ENCODE assay signal across 11 cellular contexts in genomic region chr22:44523981-44524759, GRCh38.
DNase-seq lines count a peak whose midpoint lies in the region; ATAC-seq and TF ChIP-seq lines count a peak whose summit lies in the region.
"Had no signal": no experiment of that assay in that cellular context is flagged by ENCODE, and none has a peak within 500 bp of the region (broad histone marks: within the 10 kb centered on the region; RNA-seq: fewer than 3 reads in every experiment).

No MANE protein-coding gene starts in this region.

- H3K27ac Mint-ChIP-seq in nephron = peak overlapping the region; percentile 33 to 91 (median 56)
- H3K27ac Mint-ChIP-seq: naive B cell had no signal

- peak overlapping the region; percentile 27 for H3K4me3 ChIP-seq in fibroblast of pulmonary artery (replicated peaks; ENCODE audit: low read depth, low read length)

- H3K27me3 Mint-ChIP-seq in nephron (ENCODE audit: low read depth) = peaks cover 25% of the 10 kb centered on the region

- ATAC-seq in HG03460 (IDR thresholded peaks at IDR 0.05; ENCODE audit: unreplicated experiment) = no peak
- ATAC-seq: Panc1 had no signal

- TF ChIP-seq CTCF in AG09319 (IDR thresholded peaks at IDR 0.05; ENCODE audit: low read depth, low read length) (no peak), fibroblast of pulmonary artery (IDR thresholded peaks at IDR 0.05; ENCODE audit: low read length, missing control alignments) (no peak), nephron (IDR thresholded peaks at IDR 0.05; ENCODE audit: unreplicated experiment in 3 of 3) (no peak)

- no peaks in the 10 kb centered on the region for H3K9me3 Mint-ChIP-seq in nephron

- DNase-seq in AG09319 (ENCODE audit: extremely low read depth, low read depth) (peak; percentile 54), NCI-H82 treated with DMSO at 0.1 percent for 48 hours (lab: John Stamatoyannopoulos, UW; ENCODE audit: unreplicated experiment) (peak; percentile 41), fibroblast of pulmonary artery (ENCODE audit: low read depth) (peak; percentile 97), T-helper 1 cell (no peak), NCI-H1048 (lab: John Stamatoyannopoulos, UW) (no peak), HUDEP-2 (lab: John Stamatoyannopoulos, UW; ENCODE audit: unreplicated experiment in 76 of 76) (no peak)
- DNase-seq: effector CD4-positive, alpha-beta T cell; naive B cell had no signal

- H3K4me3 Mint-ChIP-seq in nephron = no peak overlapping the region
- H3K4me3 Mint-ChIP-seq: naive B cell had no signal

- H3K4me1 Mint-ChIP-seq in nephron = peaks cover 28% of the 10 kb centered on the region
- H3K4me1 Mint-ChIP-seq: naive B cell had no signal

- no peaks in the 10 kb centered on the region for H3K36me3 Mint-ChIP-seq in nephron (ENCODE audit: low read depth)
- H3K36me3 Mint-ChIP-seq: naive B cell had no signal

Comparison
In these comparisons a context has a peak if more than half of its experiments do, and no peak if none do; other contexts are left out.
1. DNase-seq: peak in AG09319 (single experiment), NCI-H82 treated with DMSO at 0.1 percent for 48 hours (single experiment) and fibroblast of pulmonary artery (single experiment); none in T-helper 1 cell (0 of 5), NCI-H1048 (single experiment) and HUDEP-2 (0 of 76).